7 cellular contexts compared by ENCODE assay signal in the genomic region with DNA sequence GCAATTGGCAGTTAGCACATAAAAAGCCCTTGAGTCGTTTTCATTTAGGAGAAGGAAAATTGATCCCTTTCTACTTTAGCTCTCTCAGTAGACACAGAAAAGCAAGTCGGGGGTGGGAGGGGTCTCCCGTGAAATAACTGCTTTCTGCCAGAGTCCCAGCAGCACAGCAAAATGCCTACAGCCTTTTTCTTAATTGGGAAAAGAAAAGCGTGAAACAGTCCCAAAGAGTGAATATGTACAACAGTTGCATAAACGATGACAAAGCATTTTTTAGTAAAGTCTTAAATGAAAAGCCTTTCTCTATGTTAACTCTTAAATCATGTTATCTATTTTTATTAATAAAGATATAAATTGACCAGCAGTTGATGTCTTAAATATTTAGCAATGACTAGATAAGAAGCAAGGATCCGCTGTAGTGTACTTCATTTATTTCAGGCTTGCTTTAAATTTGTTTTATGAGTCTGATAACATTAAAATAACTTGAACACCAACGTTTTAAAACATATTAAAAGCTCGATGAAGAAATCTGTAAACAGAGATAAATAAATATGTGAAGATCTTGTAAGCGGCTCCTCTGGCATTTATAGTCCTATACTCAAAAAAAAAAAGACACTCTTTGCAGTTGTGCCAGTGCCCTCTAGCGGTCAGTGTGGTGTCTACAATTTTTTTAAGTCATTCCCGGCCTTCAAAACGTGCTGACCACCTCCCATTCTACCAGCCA. TPM values are rescaled to one million over a fixed set of nuclear protein-coding genes. Genes with fewer than 3 reads are reported as not detected.
DNase-seq lines count a peak whose midpoint lies in the region; ATAC-seq and TF ChIP-seq lines count a peak whose summit lies in the region.

No MANE protein-coding gene starts in this region.

- H3K4me3 Mint-ChIP-seq in naive thymus-derived CD8-positive, alpha-beta T cell = no peak overlapping the region
- H3K4me3 Mint-ChIP-seq in stimulated activated naive CD8-positive, alpha-beta T cell treated with anti-CD3 and anti-CD28 coated beads, Interleukin-15, amount 100 ng/mL, for 72 hours = no peak overlapping the region

- H3K9me3 Mint-ChIP-seq in naive thymus-derived CD8-positive, alpha-beta T cell = no peaks in the 10 kb centered on the region
- H3K9me3 Mint-ChIP-seq in stimulated activated naive CD8-positive, alpha-beta T cell treated with anti-CD3 and anti-CD28 coated beads, Interleukin-15, amount 100 ng/mL, for 72 hours = no peaks in the 10 kb centered on the region

- no peak overlapping the region for H3K27ac Mint-ChIP-seq in naive thymus-derived CD8-positive, alpha-beta T cell
- H3K27ac Mint-ChIP-seq in stimulated activated naive CD8-positive, alpha-beta T cell treated with anti-CD3 and anti-CD28 coated beads, Interleukin-15, amount 100 ng/mL, for 72 hours = no peak overlapping the region

- TF ChIP-seq CTCF in GM12864 (IDR thresholded peaks at IDR 0.05; ENCODE audit: low read depth, low read length, missing control alignments) (peak; percentile 61), epithelial cell of proximal tubule (conservative IDR thresholded peaks at IDR 0.05; ENCODE audit: low read depth, low read length) (peak; percentile 81)

- H3K27me3 Mint-ChIP-seq in naive thymus-derived CD8-positive, alpha-beta T cell = peaks cover 0 to 6% (median 4%) of the 10 kb centered on the region in 5 donors
- no peaks in the 10 kb centered on the region for H3K27me3 Mint-ChIP-seq in stimulated activated naive CD8-positive, alpha-beta T cell treated with anti-CD3 and anti-CD28 coated beads, Interleukin-15, amount 100 ng/mL, for 72 hours

- POLR2A ChIA-PET in naive thymus-derived CD8-positive, alpha-beta T cell (lab: Charles Lee) = interaction anchor here (0.7 to 1.3 kb wide), 2 partner anchors 38 to 42 kb away, joined by 3 read pairs; a partner anchor contains a TSS

- H3K4me3 ChIP-seq in GM12864 (ENCODE audit: low read depth, low read length) (no peak overlapping the region), epithelial cell of proximal tubule (ENCODE audit: low read depth, low read length) (no peak overlapping the region)

- H3K36me3 Mint-ChIP-seq in naive thymus-derived CD8-positive, alpha-beta T cell = no peaks in the 10 kb centered on the region

- no peaks in the 10 kb centered on the region for H3K4me1 Mint-ChIP-seq in naive thymus-derived CD8-positive, alpha-beta T cell
- H3K4me1 Mint-ChIP-seq in stimulated activated naive CD8-positive, alpha-beta T cell treated with anti-CD3 and anti-CD28 coated beads, Interleukin-15, amount 100 ng/mL, for 72 hours = peaks cover 14% of the 10 kb centered on the region

- peak; percentile 49 for DNase-seq in GM12864 (ENCODE audit: low read depth)
- peak; percentile 34 for DNase-seq in NCI-H748 treated with DMSO at 0.1 percent for 48 hours (lab: John Stamatoyannopoulos, UW)
- peak; percentile 67 for DNase-seq in activated CD8-positive, alpha-beta memory T cell treated with anti-CD3 and anti-CD28 coated beads for 24 hours
- peak; percentile 19 for DNase-seq in epithelial cell of proximal tubule (ENCODE audit: low read depth)
- peak; percentile 24 to 68 (median 50) for DNase-seq in naive thymus-derived CD8-positive, alpha-beta T cell
- peak; percentile 17 to 38 for DNase-seq in stimulated activated naive CD8-positive, alpha-beta T cell treated with anti-CD3 and anti-CD28 coated beads, Interleukin-15, amount 100 ng/mL, for 72 hours

- peak; percentile 57 for ATAC-seq in HG03432 (IDR thresholded peaks at IDR 0.05; ENCODE audit: unreplicated experiment)
- no peak for ATAC-seq in naive thymus-derived CD8-positive, alpha-beta T cell
- ATAC-seq in stimulated activated naive CD8-positive, alpha-beta T cell treated with anti-CD3 and anti-CD28 coated beads, Interleukin-15, amount 100 ng/mL, for 72 hours = no peak

RNA-seq across cellular contexts. Expression of a gene that starts 42.3 kb away (rescaled TPM):
- 58.3 and 77.2 TPM in 2 replicates for total RNA-seq in epithelial cell of proximal tubule
- 100 to 1,000 TPM in 1 of 2 experiments, 10 to 100 TPM in 1; 94.7 to 102 TPM for total RNA-seq in naive thymus-derived CD8-positive, alpha-beta T cell
- polyA plus RNA-seq in naive thymus-derived CD8-positive, alpha-beta T cell = 100 to 1,000 TPM; 159 to 184 (median 184) TPM
